1 cellular context compared by ENCODE assay signal in genomic region chr11:20477418-20478090, GRCh38.
TF ChIP-seq lines count a peak whose summit lies in the region.

No MANE protein-coding gene starts in this region.

TF ChIP-seq in K562, 482 proteins besides CTCF, POLR2A, EP300 and RAD21 (continued from another document):
- no peak for TF ChIP-seq ZNF143 (CRISPR knock-in tag; IDR thresholded peaks at IDR 0.05)
- no peak for TF ChIP-seq EWSR1 (IDR thresholded peaks at IDR 0.05; ENCODE audit: borderline replicate concordance, low read depth, partially characterized antibody)
- TF ChIP-seq STAG1 (CRISPR knock-in tag; IDR thresholded peaks at IDR 0.05; ENCODE audit: borderline replicate concordance), result no peak
- TF ChIP-seq ZBTB7A (IDR thresholded peaks at IDR 0.05; ENCODE audit: borderline replicate concordance, control insufficient read depth, low read depth, low read length), result no peak
- TF ChIP-seq GTF2F1 (IDR thresholded peaks at IDR 0.05; ENCODE audit: low read depth, low read length), result no peak
- TF ChIP-seq EP400 (IDR thresholded peaks at IDR 0.05), result peak; percentile 35
- peak; percentile 94 for TF ChIP-seq FOXA1 (IDR thresholded peaks at IDR 0.05; ENCODE audit: borderline replicate concordance)
- TF ChIP-seq MYNN (IDR thresholded peaks at IDR 0.05), result no peak
- TF ChIP-seq MYNN (CRISPR knock-in tag; IDR thresholded peaks at IDR 0.05), result no peak
- TF ChIP-seq HDAC2 (IDR thresholded peaks at IDR 0.05), result 0 out of 2 replicates have a peak, but pooled peaks have one; percentile 13
- TF ChIP-seq EHMT2 (IDR thresholded peaks at IDR 0.05), result peak; percentile 50; the same call in 1 of the 2 replicates
- peak; percentile 38; the same call in 1 of the 2 replicates for TF ChIP-seq GABPA (tag; conservative IDR thresholded peaks at IDR 0.05; ENCODE audit: low read depth)
- TF ChIP-seq ZNF583 (CRISPR knock-in tag; IDR thresholded peaks at IDR 0.05), result no peak
- TF ChIP-seq NFRKB (IDR thresholded peaks at IDR 0.05; ENCODE audit: low read depth), result no peak
- no peak for TF ChIP-seq ZNF551 (CRISPR knock-in tag; IDR thresholded peaks at IDR 0.05)
- TF ChIP-seq POLR3G (IDR thresholded peaks at IDR 0.05; ENCODE audit: extremely low read depth, insufficient read length, insufficient replicate concordance), result no peak
- TF ChIP-seq NFE2L1 (tag; IDR thresholded peaks at IDR 0.05; ENCODE audit: borderline replicate concordance, low read depth), result no peak
- TF ChIP-seq NCOA4 (IDR thresholded peaks at IDR 0.05; ENCODE audit: partially characterized antibody), result no peak
- TF ChIP-seq PHF8 (IDR thresholded peaks at IDR 0.05; ENCODE audit: borderline replicate concordance, low read length), result no peak
- TF ChIP-seq MEIS2 (IDR thresholded peaks at IDR 0.05; ENCODE audit: partially characterized antibody), result peak; percentile 32
- TF ChIP-seq RFX7 (CRISPR knock-in tag; IDR thresholded peaks at IDR 0.05), result no peak
- TF ChIP-seq ZNF76 (CRISPR knock-in tag; IDR thresholded peaks at IDR 0.05; ENCODE audit: borderline replicate concordance), result no peak
- 0 out of 2 replicates have a peak, but pooled peaks have one; percentile 21 for TF ChIP-seq ZBTB2 (IDR thresholded peaks at IDR 0.05)
- no peak for TF ChIP-seq LCOR (CRISPR knock-in tag; IDR thresholded peaks at IDR 0.05)
- peak; percentile 90 for TF ChIP-seq SMARCA4 (IDR thresholded peaks at IDR 0.05)
- 0 out of 2 replicates have a peak, but pooled peaks have one; percentile 42 for TF ChIP-seq LEF1 (IDR thresholded peaks at IDR 0.05)
- no peak for TF ChIP-seq CXXC5 (CRISPR knock-in tag; IDR thresholded peaks at IDR 0.05)
- TF ChIP-seq, protein P1, sequence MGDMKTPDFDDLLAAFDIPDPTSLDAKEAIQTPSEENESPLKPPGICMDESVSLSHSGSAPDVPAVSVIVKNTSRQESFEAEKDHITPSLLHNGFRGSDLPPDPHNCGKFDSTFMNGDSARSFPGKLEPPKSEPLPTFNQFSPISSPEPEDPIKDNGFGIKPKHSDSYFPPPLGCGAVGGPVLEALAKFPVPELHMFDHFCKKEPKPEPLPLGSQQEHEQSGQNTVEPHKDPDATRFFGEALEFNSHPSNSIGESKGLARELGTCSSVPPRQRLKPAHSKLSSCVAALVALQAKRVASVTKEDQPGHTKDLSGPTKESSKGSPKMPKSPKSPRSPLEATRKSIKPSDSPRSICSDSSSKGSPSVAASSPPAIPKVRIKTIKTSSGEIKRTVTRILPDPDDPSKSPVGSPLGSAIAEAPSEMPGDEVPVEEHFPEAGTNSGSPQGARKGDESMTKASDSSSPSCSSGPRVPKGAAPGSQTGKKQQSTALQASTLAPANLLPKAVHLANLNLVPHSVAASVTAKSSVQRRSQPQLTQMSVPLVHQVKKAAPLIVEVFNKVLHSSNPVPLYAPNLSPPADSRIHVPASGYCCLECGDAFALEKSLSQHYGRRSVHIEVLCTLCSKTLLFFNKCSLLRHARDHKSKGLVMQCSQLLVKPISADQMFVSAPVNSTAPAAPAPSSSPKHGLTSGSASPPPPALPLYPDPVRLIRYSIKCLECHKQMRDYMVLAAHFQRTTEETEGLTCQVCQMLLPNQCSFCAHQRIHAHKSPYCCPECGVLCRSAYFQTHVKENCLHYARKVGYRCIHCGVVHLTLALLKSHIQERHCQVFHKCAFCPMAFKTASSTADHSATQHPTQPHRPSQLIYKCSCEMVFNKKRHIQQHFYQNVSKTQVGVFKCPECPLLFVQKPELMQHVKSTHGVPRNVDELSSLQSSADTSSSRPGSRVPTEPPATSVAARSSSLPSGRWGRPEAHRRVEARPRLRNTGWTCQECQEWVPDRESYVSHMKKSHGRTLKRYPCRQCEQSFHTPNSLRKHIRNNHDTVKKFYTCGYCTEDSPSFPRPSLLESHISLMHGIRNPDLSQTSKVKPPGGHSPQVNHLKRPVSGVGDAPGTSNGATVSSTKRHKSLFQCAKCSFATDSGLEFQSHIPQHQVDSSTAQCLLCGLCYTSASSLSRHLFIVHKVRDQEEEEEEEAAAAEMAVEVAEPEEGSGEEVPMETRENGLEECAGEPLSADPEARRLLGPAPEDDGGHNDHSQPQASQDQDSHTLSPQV (IDR thresholded peaks at IDR 0.05), result peak; percentile 93
- TF ChIP-seq SOX6 (IDR thresholded peaks at IDR 0.05), result 0 out of 2 replicates have a peak, but pooled peaks have one; percentile 35
- TF ChIP-seq E2F8 (IDR thresholded peaks at IDR 0.05; ENCODE audit: low read depth, partially characterized antibody), result no peak
- TF ChIP-seq ZNF584 (CRISPR knock-in tag; IDR thresholded peaks at IDR 0.05; ENCODE audit: low read depth), result no peak
- TF ChIP-seq POLR2AphosphoS5 (IDR thresholded peaks at IDR 0.05; ENCODE audit: control insufficient read depth, insufficient read depth, low read depth, low read length), result no peak
- peak; percentile 92 for TF ChIP-seq JUND (IDR thresholded peaks at IDR 0.05; ENCODE audit: borderline replicate concordance, low read depth, low read length)
- peak; percentile 88; the same call in 2 of the 3 replicates for TF ChIP-seq JUND (tag; IDR thresholded peaks at IDR 0.05; ENCODE audit: borderline replicate concordance, low read depth, low read length)
- TF ChIP-seq OTX1 (CRISPR knock-in tag; IDR thresholded peaks at IDR 0.05), result no peak
- TF ChIP-seq RBM15 (IDR thresholded peaks at IDR 0.05; ENCODE audit: insufficient read depth, low read length), result no peak
- no peak for TF ChIP-seq ZNF398 (CRISPR knock-in tag; IDR thresholded peaks at IDR 0.05)
- TF ChIP-seq ZBTB11 (CRISPR knock-in tag; IDR thresholded peaks at IDR 0.05), result 0 out of 6 replicates have a peak, but pooled peaks of 1 of the 3 experiments have one; percentile 18
- peak; percentile 75 for TF ChIP-seq FOXJ2 (tag; IDR thresholded peaks at IDR 0.05)
TF ChIP-seq in K562: peak in this region for 54.
